In the genomic region with DNA sequence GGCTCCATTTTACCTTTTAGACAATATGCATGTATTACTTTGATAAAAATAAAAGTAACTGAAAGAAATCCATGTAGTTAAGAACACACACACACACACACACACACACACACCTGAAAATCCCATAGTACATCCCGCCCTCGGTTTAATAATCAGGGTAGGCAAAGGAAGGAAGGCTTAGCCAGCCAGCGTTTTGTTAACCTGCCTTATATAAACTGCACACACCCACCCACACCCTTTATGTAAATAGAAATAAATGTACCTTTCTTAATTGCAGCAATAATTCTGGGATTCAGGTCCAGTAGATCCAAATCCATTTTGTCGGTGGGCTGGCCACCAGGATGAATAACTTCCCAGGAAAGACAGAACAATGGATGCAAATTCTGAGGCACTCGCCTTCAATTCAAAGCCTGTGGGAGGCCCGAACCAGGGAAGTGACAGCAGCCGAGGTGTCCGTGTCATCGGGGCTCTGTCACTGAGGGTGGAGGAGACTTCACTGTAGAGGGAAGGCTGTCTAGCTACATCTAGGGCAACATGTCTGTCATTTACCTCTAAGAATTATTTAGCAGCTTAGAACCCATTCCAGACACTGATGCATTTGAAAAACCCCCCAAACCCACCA, we compare ENCODE assay signal across 17 cellular contexts. TPM values are rescaled to one million over a fixed set of nuclear protein-coding genes. Genes with fewer than 3 reads are reported as not detected.
DNase-seq lines count a peak whose midpoint lies in the region; ATAC-seq, FAIRE-seq and TF ChIP-seq lines count a peak whose summit lies in the region.
"Had no signal": no experiment of that assay in that cellular context is flagged by ENCODE, and none has a peak within 500 bp of the region (broad histone marks: within the 10 kb centered on the region; RNA-seq: fewer than 3 reads in every experiment).

No MANE protein-coding gene starts in this region.

- CTCF ChIA-PET in OCI-LY7 (lab: Charles Lee; ENCODE audit: unreplicated experiment): no interaction called here
- CTCF ChIA-PET in endothelial cell of umbilical vein (lab: Charles Lee): interaction anchor here (0.9 to 1.1 kb wide), 2 partner anchors 97 to 200 kb away, joined by 3 read pairs; no protein-coding TSS in a partner anchor

- DNase-seq in H7: peak; percentile 69
- no peak for DNase-seq in OCI-LY7 (ENCODE audit: low spot score)
- no peak for DNase-seq in endothelial cell of umbilical vein (ENCODE audit: low read depth, low spot score)
- no peak for DNase-seq in gastrocnemius medialis
- no peak for DNase-seq in activated effector memory CD4-positive, alpha-beta T cell treated with Interleukin-2 at 50 U/mL for 16 hours
- DNase-seq in activated effector memory CD4-positive, alpha-beta T cell treated with anti-CD3 and anti-CD28 coated beads, Interleukin-2, amount 50 U/mL, for 16 hours: no peak
- DNase-seq in NCI-H146 treated with DMSO at 0.1 percent for 48 hours (lab: John Stamatoyannopoulos, UW; ENCODE audit: unreplicated experiment): no peak
- DNase-seq: CD4-positive, CD25-positive, alpha-beta regulatory T cell; GDM1; NCI-H1048; NCI-H524; stimulated activated CD4-positive, alpha-beta T cell treated with anti-CD3 and anti-CD28 coated beads, Interleukin-4, amount 100 ng/mL, for 1 hour; stimulated activated naive CD4-positive, alpha-beta T cell treated with Interleukin-2 at 50 U/mL for 16 hours had no signal

- H2AFZ ChIP-seq in OCI-LY7 (ENCODE audit: low read length) (no peak overlapping the region), endothelial cell of umbilical vein (ENCODE audit: low read depth, low read length) (no peak overlapping the region)

- H4K20me1 ChIP-seq in OCI-LY7 (ENCODE audit: insufficient read depth, low read length) (peaks cover 8% of the 10 kb centered on the region), endothelial cell of umbilical vein (replicated peaks; ENCODE audit: control insufficient read depth, extremely low read depth, insufficient read depth, low read length) (no peaks in the 10 kb centered on the region)

- H3K4me2 ChIP-seq in OCI-LY7 (ENCODE audit: low read length) (peak overlapping the region; percentile 36; the same call in 1 of the 2 replicates), endothelial cell of umbilical vein (ENCODE audit: insufficient read depth, low read length) (no peak overlapping the region)

- H3K4me1 ChIP-seq in OCI-LY7 (ENCODE audit: insufficient read depth, low read length, poor library complexity, severe bottlenecking) (peaks cover 27% of the 10 kb centered on the region), endothelial cell of umbilical vein (ENCODE audit: control insufficient read depth, extremely low read depth, insufficient read depth, low read length) (peaks cover 27% of the 10 kb centered on the region), gastrocnemius medialis (peaks cover 34 to 41% of the 10 kb centered on the region in 2 donors)

- TF ChIP-seq CTCF in OCI-LY7 (conservative IDR thresholded peaks at IDR 0.05; ENCODE audit: low read length) (no peak), endothelial cell of umbilical vein (IDR thresholded peaks at IDR 0.05; ENCODE audit: extremely low read depth in 1 of 2, insufficient read depth in 1 of 2, low read depth in 1 of 2, low read length in 2 of 2) (no peak), gastrocnemius medialis (IDR thresholded peaks at IDR 0.05 in 4 of 5, conservative IDR thresholded peaks at IDR 0.05 in 1 of 5) (no peak)

- TF ChIP-seq POLR2A in endothelial cell of umbilical vein (IDR thresholded peaks at IDR 0.05; ENCODE audit: low read depth, low read length) (no peak), gastrocnemius medialis (IDR thresholded peaks at IDR 0.05) (no peak)

- H3K9me2 ChIP-seq in OCI-LY7 (ENCODE audit: insufficient read depth, low read length): no peaks in the 10 kb centered on the region

- H3K9me1 ChIP-seq in endothelial cell of umbilical vein (replicated peaks; ENCODE audit: control insufficient read depth, extremely low read depth, insufficient read depth, low read length): no peaks in the 10 kb centered on the region

- no peaks in the 10 kb centered on the region for H3K27me3 ChIP-seq in H7 (ENCODE audit: control insufficient read depth, insufficient read depth, low read length)
- H3K27me3 ChIP-seq in endothelial cell of umbilical vein (ENCODE audit: control insufficient read depth in 2 of 2, insufficient read depth in 2 of 2, low read length in 2 of 2): no peaks in the 10 kb centered on the region
- no peaks in the 10 kb centered on the region for H3K27me3 ChIP-seq in gastrocnemius medialis
- H3K27me3 ChIP-seq: SJSA1 had no signal

- in situ Hi-C loops in gastrocnemius medialis (cut with MboI; ENCODE audit: low sequenced_read_pairs in 4 of 4): no loop called here

- POLR2A ChIA-PET in OCI-LY7 (lab: Charles Lee) (interaction anchor here (1.1 kb wide), 1 partner anchor 9 kb away, joined by 3 read pairs; no protein-coding TSS in a partner anchor), endothelial cell of umbilical vein (lab: Charles Lee) (no interaction called here)

- FAIRE-seq in endothelial cell of umbilical vein (lab: Jason Lieb, UNC): peak; percentile 61

- peaks cover 29% of the 10 kb centered on the region for H3K79me2 ChIP-seq in OCI-LY7 (ENCODE audit: insufficient read depth, low read depth, low read length)
- H3K79me2 ChIP-seq in endothelial cell of umbilical vein (ENCODE audit: control insufficient read depth, insufficient read depth, low read length): peaks cover 5% of the 10 kb centered on the region

- BruUV-seq in OCI-LY7 (replicated peaks; lab: Mats Ljungman, UMichigan) (no TSS peak), endothelial cell of umbilical vein (replicated peaks; lab: Mats Ljungman, UMichigan) (no TSS peak)

- dilution Hi-C loops in endothelial cell of umbilical vein (cut with MboI; ENCODE audit: extremely low pct_ligation_motif_present, low sequenced_read_pairs): no loop called here

- no peak overlapping the region for H3K4me3 ChIP-seq in H7 (ENCODE audit: insufficient read depth, low read depth, low read length)
- no peak overlapping the region for H3K4me3 ChIP-seq in OCI-LY7 (ENCODE audit: low read depth, low read length, poor library complexity, severe bottlenecking)
- no peak overlapping the region for H3K4me3 ChIP-seq in endothelial cell of umbilical vein (replicated peaks in 1 of 3; ENCODE audit: insufficient read depth in 1 of 3, low read depth in 1 of 3, low read length in 3 of 3)
- no peak overlapping the region for H3K4me3 ChIP-seq in gastrocnemius medialis
- H3K4me3 ChIP-seq: psoas muscle, SJSA1 had no signal

- H3K9me3 ChIP-seq in OCI-LY7 (ENCODE audit: low read length) (no peaks in the 10 kb centered on the region), endothelial cell of umbilical vein (replicated peaks; ENCODE audit: control insufficient read depth, insufficient read depth, low read length) (no peaks in the 10 kb centered on the region), gastrocnemius medialis (no peaks in the 10 kb centered on the region)
- H3K9me3 ChIP-seq: psoas muscle, SJSA1 had no signal

- no peak for ATAC-seq in gastrocnemius medialis
- ATAC-seq: activated CD4-positive, CD25-positive, alpha-beta regulatory T cell treated with anti-CD3 and anti-CD28 coated beads, Interleukin-2, amount 50 U/mL, for 24 hours; activated T-helper 17 cell treated with anti-CD3 and anti-CD28 coated beads, Interleukin-2, amount 50 U/mL, for 72 hours; psoas muscle had no signal

- intact Hi-C loops in OCI-LY7 (cut with micrococcal nuclease; ENCODE audit: unreplicated experiment): no loop called here
- intact Hi-C loops in endothelial cell of umbilical vein (cut with micrococcal nuclease): no loop called here
- intact Hi-C loops in gastrocnemius medialis (cut with DNase I; ENCODE audit: low total_unique reads): loop anchor here (10.0 kb wide), 1 partner anchor 316 kb away; no protein-coding TSS in a partner anchor

- no peak overlapping the region for H3K9ac ChIP-seq in endothelial cell of umbilical vein (replicated peaks; ENCODE audit: extremely low read depth, insufficient read depth, low read length)

- H3K27ac ChIP-seq in OCI-LY7 (ENCODE audit: low read depth, low read length, poor library complexity, severe bottlenecking) (no peak overlapping the region), endothelial cell of umbilical vein (ENCODE audit: insufficient read depth, low read depth, low read length) (no peak overlapping the region), gastrocnemius medialis (peak overlapping the region in 3 of 4 donors; percentile 39 to 75 (median 62))
- H3K27ac ChIP-seq: SJSA1 had no signal

- H3K36me3 ChIP-seq in H7 (replicated peaks; ENCODE audit: control insufficient read depth, insufficient read depth, low read length): peaks cover 15% of the 10 kb centered on the region
- H3K36me3 ChIP-seq in OCI-LY7 (ENCODE audit: insufficient read depth, low read length): peaks cover 81% of the 10 kb centered on the region
- H3K36me3 ChIP-seq in endothelial cell of umbilical vein (ENCODE audit: control insufficient read depth in 2 of 2, extremely low read depth in 1 of 2, insufficient read depth in 2 of 2, low read length in 2 of 2): peaks cover 0 to 6% of the 10 kb centered on the region in 2 experiments
- H3K36me3 ChIP-seq in gastrocnemius medialis: peaks cover 0 to 7% of the 10 kb centered on the region in 2 donors

RNA-seq across cellular contexts. Expression of a gene that starts 4.4 kb away (rescaled TPM):
- 69.5 and 75.1 TPM in 2 replicates for total RNA-seq in H7 (2014; rRNA removed; shearing (Covaris generic))
- 83.6 and 130 TPM in 2 replicates for total RNA-seq in OCI-LY7 (2014; rRNA removed; shearing (Covaris generic))
- total RNA-seq in OCI-LY7 (2022) (83.3 and 86.0 TPM in 2 replicates), endothelial cell of umbilical vein (25.1 and 27.2 TPM in 2 replicates), gastrocnemius medialis (10 to 100 TPM in 1 of 4 donors, 1 to 10 TPM in 3; 1.3 to 26.5 (median 3.0) TPM)
- 13.4 and 13.6 TPM in 2 replicates for polyA plus RNA-seq in endothelial cell of umbilical vein
- polyA plus RNA-seq in endothelial cell of umbilical vein (2011; cell fraction: cytosol; rRNA removed): 14.1 and 14.5 TPM in 2 replicates
- polyA plus RNA-seq in endothelial cell of umbilical vein (2011; cell fraction: nucleus; rRNA removed): 33.2 and 41.1 TPM in 2 replicates
- 8.4 and 10.0 TPM in 2 replicates for polyA plus RNA-seq in endothelial cell of umbilical vein (2012)
- polyA minus RNA-seq in endothelial cell of umbilical vein: 11.2 and 16.4 TPM in 2 replicates
- 17.4 TPM for polyA minus RNA-seq in endothelial cell of umbilical vein (2011; cell fraction: cytosol; rRNA and poly(A)+ RNA removed)
- 10.9 and 11.2 TPM in 2 replicates for polyA minus RNA-seq in endothelial cell of umbilical vein (2011; cell fraction: nucleus; rRNA and poly(A)+ RNA removed)

RNA-seq across cellular contexts. Expression of a gene that starts 4.7 kb away (rescaled TPM):
- 52.8 and 60.9 TPM in 2 replicates for total RNA-seq in H7 (2014; rRNA removed; shearing (Covaris generic))
- 16.6 and 22.5 TPM in 2 replicates for total RNA-seq in OCI-LY7 (2014; rRNA removed; shearing (Covaris generic))
- total RNA-seq in OCI-LY7 (2022): 18.0 and 23.2 TPM in 2 replicates
- 54.5 and 55.8 TPM in 2 replicates for total RNA-seq in endothelial cell of umbilical vein
- 98.3 and 126 TPM in 2 replicates for polyA plus RNA-seq in endothelial cell of umbilical vein
- 93.5 and 94.5 TPM in 2 replicates for polyA plus RNA-seq in endothelial cell of umbilical vein (2011; cell fraction: cytosol; rRNA removed)
- polyA plus RNA-seq in endothelial cell of umbilical vein (2011; cell fraction: nucleus; rRNA removed): 54.3 and 70.0 TPM in 2 replicates
- polyA plus RNA-seq in endothelial cell of umbilical vein (2012): 42.4 and 49.3 TPM in 2 replicates
- polyA minus RNA-seq in endothelial cell of umbilical vein: 47.7 and 51.3 TPM in 2 replicates
- 18.8 TPM for polyA minus RNA-seq in endothelial cell of umbilical vein (2011; cell fraction: cytosol; rRNA and poly(A)+ RNA removed)
- 27.8 and 30.9 TPM in 2 replicates for polyA minus RNA-seq in endothelial cell of umbilical vein (2011; cell fraction: nucleus; rRNA and poly(A)+ RNA removed)
- 10 to 100 TPM; 16.2 to 25.8 (median 20.2) TPM for total RNA-seq in gastrocnemius medialis

Comparison
In these comparisons a context has a peak if more than half of its experiments do, and no peak if none do; other contexts are left out.
1. H3K27ac ChIP-seq: peak in gastrocnemius medialis (3 of 4); none in OCI-LY7 (single experiment) and endothelial cell of umbilical vein (single experiment).